Comparison of ENCODE assay signal across 1 cellular context in genomic region chr9:522658-523057, GRCh38.
TF ChIP-seq lines count a peak whose summit lies in the region.

No MANE protein-coding gene starts in this region.

TF ChIP-seq in GM23338, 12 proteins besides CTCF, POLR2A, EP300 and RAD21 (continued from another document):
- no peak for TF ChIP-seq ZNF462 (CRISPR knock-in tag; IDR thresholded peaks at IDR 0.05)
- no peak for TF ChIP-seq POLR2AphosphoS5 (IDR thresholded peaks at IDR 0.05; ENCODE audit: low read depth)
